8 cellular contexts compared by ENCODE assay signal in the genomic region with DNA sequence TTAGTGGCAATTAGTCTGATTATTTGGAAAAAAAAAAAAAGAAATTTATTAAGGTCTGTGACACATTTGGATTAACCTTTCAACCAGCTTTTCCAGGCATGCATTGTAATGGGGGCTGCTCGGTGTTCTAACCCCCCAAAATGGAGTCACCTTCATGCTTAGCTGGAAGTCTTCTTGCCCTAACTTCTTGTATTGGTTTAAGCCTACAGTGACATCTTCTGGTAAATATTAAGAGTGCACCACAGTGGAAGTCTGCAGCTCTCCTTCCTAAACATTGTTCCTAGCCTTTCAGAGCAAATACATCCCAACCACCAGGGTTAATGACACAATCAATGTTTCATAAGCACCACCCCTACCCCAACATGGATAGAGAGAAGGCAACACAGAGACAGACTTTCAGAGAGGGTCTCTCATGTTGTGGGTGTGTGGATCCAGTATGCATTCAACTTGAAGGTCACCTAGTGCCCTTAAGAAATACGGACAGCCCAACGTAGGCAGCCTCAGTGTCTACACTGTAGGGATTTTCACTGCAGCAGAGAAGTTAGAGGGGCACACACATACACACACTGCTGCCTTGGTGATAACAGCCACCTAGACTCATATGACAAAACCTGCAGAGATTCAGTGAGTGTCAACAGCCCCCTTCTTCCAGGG.
DNase-seq lines count a peak whose midpoint lies in the region; ATAC-seq, FAIRE-seq and TF ChIP-seq lines count a peak whose summit lies in the region.

No MANE protein-coding gene starts in this region.

- H3K27ac ChIP-seq in endothelial cell of umbilical vein (ENCODE audit: insufficient read depth, low read depth, low read length): no peak overlapping the region
- no peak overlapping the region for H3K27ac ChIP-seq in neural cell (ENCODE audit: low read length)

- H3K27me3 Mint-ChIP-seq in activated naive CD4-positive, alpha-beta T cell treated with anti-CD3 and anti-CD28 coated beads, Interleukin-2, amount 10 ng/mL, durations not matched to agents 7 days and 5 days: peaks cover 3% of the 10 kb centered on the region

- DNase-seq in G401 (ENCODE audit: low spot score) (peak; percentile 18), NCI-H774 (lab: John Stamatoyannopoulos, UW) (peak; percentile 1), endothelial cell of umbilical vein (ENCODE audit: low read depth, low spot score) (peak; percentile 33)
- no peak for DNase-seq in stimulated activated CD4-positive, alpha-beta T cell treated with anti-CD3 and anti-CD28 coated beads, Interleukin-2, amount 100 ng/mL, for 48 hours
- no peak for DNase-seq in activated naive CD4-positive, alpha-beta T cell treated with anti-CD3 and anti-CD28 coated beads, Interleukin-2, amount 10 ng/mL, durations not matched to agents 7 days and 5 days

- TF ChIP-seq POLR2A in endothelial cell of umbilical vein (IDR thresholded peaks at IDR 0.05; ENCODE audit: low read depth, low read length): no peak

- H3K36me3 Mint-ChIP-seq in activated naive CD4-positive, alpha-beta T cell treated with anti-CD3 and anti-CD28 coated beads, Interleukin-2, amount 10 ng/mL, durations not matched to agents 7 days and 5 days: no peaks in the 10 kb centered on the region

- H3K9me2 ChIP-seq in neural cell (ENCODE audit: insufficient read depth, low read length): no peaks in the 10 kb centered on the region

- dilution Hi-C loops in endothelial cell of umbilical vein (cut with MboI; ENCODE audit: extremely low pct_ligation_motif_present, low sequenced_read_pairs): no loop called here

- POLR2A ChIA-PET in endothelial cell of umbilical vein (lab: Charles Lee): no interaction called here

- no peaks in the 10 kb centered on the region for H3F3A ChIP-seq in neural cell (ENCODE audit: insufficient read depth, low read length, poor library complexity, severe bottlenecking)

- TF ChIP-seq CTCF in endothelial cell of umbilical vein (IDR thresholded peaks at IDR 0.05; ENCODE audit: extremely low read depth in 1 of 2, insufficient read depth in 1 of 2, low read depth in 1 of 2, low read length in 2 of 2) (peak; percentile 27 to 30), neural cell (IDR thresholded peaks at IDR 0.05; ENCODE audit: poor library complexity, severe bottlenecking) (peak; percentile 70)

- H4K20me1 ChIP-seq in endothelial cell of umbilical vein (replicated peaks; ENCODE audit: control insufficient read depth, extremely low read depth, insufficient read depth, low read length): no peaks in the 10 kb centered on the region
- no peaks in the 10 kb centered on the region for H4K20me1 ChIP-seq in neural cell (ENCODE audit: insufficient read depth)

- no peak overlapping the region for H3K9ac ChIP-seq in endothelial cell of umbilical vein (replicated peaks; ENCODE audit: extremely low read depth, insufficient read depth, low read length)
- H3K9ac ChIP-seq in neural cell (ENCODE audit: low read length): no peak overlapping the region

- H3K79me2 ChIP-seq in endothelial cell of umbilical vein (ENCODE audit: control insufficient read depth, insufficient read depth, low read length): no peaks in the 10 kb centered on the region
- no peaks in the 10 kb centered on the region for H3K79me2 ChIP-seq in neural cell (replicated peaks; ENCODE audit: insufficient read depth, low read length)

- intact Hi-C loops in endothelial cell of umbilical vein (cut with micrococcal nuclease): loop anchor here (1.0 to 5.0 kb wide), 4 partner anchors 16 to 789 kb away; no protein-coding TSS in a partner anchor

- CTCF ChIA-PET in endothelial cell of umbilical vein (lab: Charles Lee): interaction anchor here (0.6 to 3.7 kb wide), 14 partner anchors 9 to 790 kb away, joined by 3 to 63 read pairs (median 4); no protein-coding TSS in a partner anchor
- CTCF ChIA-PET in activated naive CD4-positive, alpha-beta T cell treated with anti-CD3 and anti-CD28 coated beads, Interleukin-2, amount 10 ng/mL, durations not matched to agents 7 days and 5 days (lab: Charles Lee): interaction anchor here (0.6 to 1.7 kb wide), 9 partner anchors 10 to 804 kb away, joined by 3 to 6 read pairs (median 4); partner anchors contain the start of gene RAP2C

- H3K36me3 ChIP-seq in endothelial cell of umbilical vein (ENCODE audit: control insufficient read depth in 2 of 2, extremely low read depth in 1 of 2, insufficient read depth in 2 of 2, low read length in 2 of 2) (no peaks in the 10 kb centered on the region), neural cell (ENCODE audit: insufficient read depth, low read length) (no peaks in the 10 kb centered on the region)

- H3K4me1 ChIP-seq in endothelial cell of umbilical vein (ENCODE audit: control insufficient read depth, extremely low read depth, insufficient read depth, low read length): no peaks in the 10 kb centered on the region

- in situ Hi-C loops in G401 (cut with HindIII; ENCODE audit: low sequenced_read_pairs): no loop called here

- H3K9me1 ChIP-seq in endothelial cell of umbilical vein (replicated peaks; ENCODE audit: control insufficient read depth, extremely low read depth, insufficient read depth, low read length): no peaks in the 10 kb centered on the region

- ATAC-seq in GM21786 (IDR thresholded peaks at IDR 0.05; ENCODE audit: unreplicated experiment) (peak; percentile 77), HG03457 (IDR thresholded peaks at IDR 0.05; ENCODE audit: unreplicated experiment) (no peak)

- H3K9me3 ChIP-seq in endothelial cell of umbilical vein (replicated peaks; ENCODE audit: control insufficient read depth, insufficient read depth, low read length) (no peaks in the 10 kb centered on the region), neural cell (ENCODE audit: low read length) (no peaks in the 10 kb centered on the region)

- H3K4me3 ChIP-seq in endothelial cell of umbilical vein (replicated peaks in 1 of 3; ENCODE audit: insufficient read depth in 1 of 3, low read depth in 1 of 3, low read length in 3 of 3): no peak overlapping the region
- no peak overlapping the region for H3K4me3 ChIP-seq in neural cell (ENCODE audit: low read length)

- no peak overlapping the region for H3K4me3 Mint-ChIP-seq in activated naive CD4-positive, alpha-beta T cell treated with anti-CD3 and anti-CD28 coated beads, Interleukin-2, amount 10 ng/mL, durations not matched to agents 7 days and 5 days

- H3K4me1 Mint-ChIP-seq in activated naive CD4-positive, alpha-beta T cell treated with anti-CD3 and anti-CD28 coated beads, Interleukin-2, amount 10 ng/mL, durations not matched to agents 7 days and 5 days: no peaks in the 10 kb centered on the region

- H3K27ac Mint-ChIP-seq in activated naive CD4-positive, alpha-beta T cell treated with anti-CD3 and anti-CD28 coated beads, Interleukin-2, amount 10 ng/mL, durations not matched to agents 7 days and 5 days: no peak overlapping the region

- no peak for TF ChIP-seq EP300 in neural cell (conservative IDR thresholded peaks at IDR 0.05; ENCODE audit: poor library complexity, severe bottlenecking)

- no peaks in the 10 kb centered on the region for H3K9me3 Mint-ChIP-seq in activated naive CD4-positive, alpha-beta T cell treated with anti-CD3 and anti-CD28 coated beads, Interleukin-2, amount 10 ng/mL, durations not matched to agents 7 days and 5 days

- BruUV-seq in endothelial cell of umbilical vein (replicated peaks; lab: Mats Ljungman, UMichigan): no TSS peak

- H3K27me3 ChIP-seq in endothelial cell of umbilical vein (ENCODE audit: control insufficient read depth in 2 of 2, insufficient read depth in 2 of 2, low read length in 2 of 2) (no peaks in the 10 kb centered on the region), neural cell (ENCODE audit: insufficient read depth, low read depth, low read length) (no peaks in the 10 kb centered on the region)

- H3K4me2 ChIP-seq in endothelial cell of umbilical vein (ENCODE audit: insufficient read depth, low read length) (no peak overlapping the region), neural cell (ENCODE audit: low read length) (no peak overlapping the region)

- H2AFZ ChIP-seq in endothelial cell of umbilical vein (ENCODE audit: low read depth, low read length) (no peak overlapping the region), neural cell (ENCODE audit: low read depth, low read length) (no peak overlapping the region)

- TF ChIP-seq RAD21 in neural cell (conservative IDR thresholded peaks at IDR 0.05): peak; percentile 76

- peak; percentile 67 for FAIRE-seq in endothelial cell of umbilical vein (lab: Jason Lieb, UNC)

TF ChIP-seq in endothelial cell of umbilical vein, 7 proteins besides CTCF, POLR2A, EP300 and RAD21:
- TF ChIP-seq GATA2 (IDR thresholded peaks at IDR 0.05; ENCODE audit: insufficient read depth, insufficient read length, low read depth, low read length) (no peak), JUN (IDR thresholded peaks at IDR 0.05; ENCODE audit: borderline replicate concordance, insufficient read depth, insufficient read length, low read depth) (no peak), POLR2AphosphoS5 (IDR thresholded peaks at IDR 0.05; ENCODE audit: insufficient read depth, low read depth, low read length) (no peak), MAX (IDR thresholded peaks at IDR 0.05; ENCODE audit: insufficient read depth, insufficient read length) (no peak), EZH2 (IDR thresholded peaks at IDR 0.05; ENCODE audit: borderline replicate concordance, low read depth, low read length, severe bottlenecking) (no peak), MYC (IDR thresholded peaks at IDR 0.05; ENCODE audit: low read depth, low read length) (no peak), FOS (IDR thresholded peaks at IDR 0.05; ENCODE audit: borderline replicate concordance, insufficient read depth, low read length) (no peak)
TF ChIP-seq in endothelial cell of umbilical vein: peak in this region for 0.

TF ChIP-seq in neural cell, 6 proteins besides CTCF, POLR2A, EP300 and RAD21:
- no peak for TF ChIP-seq POLR2AphosphoS5 (IDR thresholded peaks at IDR 0.05)
- peak; percentile 81 for TF ChIP-seq SMC3 (conservative IDR thresholded peaks at IDR 0.05; ENCODE audit: poor library complexity)
TF ChIP-seq in neural cell: peak in this region for 1.

Comparison
In these comparisons a context has a peak if more than half of its experiments do, and no peak if none do; other contexts are left out.
1. DNase-seq: peak in G401 (single experiment), NCI-H774 (single experiment) and endothelial cell of umbilical vein (single experiment); none in stimulated activated CD4-positive, alpha-beta T cell treated with anti-CD3 and anti-CD28 coated beads, Interleukin-2, amount 100 ng/mL, for 48 hours (0 of 2) and activated naive CD4-positive, alpha-beta T cell treated with anti-CD3 and anti-CD28 coated beads, Interleukin-2, amount 10 ng/mL, durations not matched to agents 7 days and 5 days (single experiment).